Comparison of ENCODE assay signal across 13 cellular contexts in the genomic region with DNA sequence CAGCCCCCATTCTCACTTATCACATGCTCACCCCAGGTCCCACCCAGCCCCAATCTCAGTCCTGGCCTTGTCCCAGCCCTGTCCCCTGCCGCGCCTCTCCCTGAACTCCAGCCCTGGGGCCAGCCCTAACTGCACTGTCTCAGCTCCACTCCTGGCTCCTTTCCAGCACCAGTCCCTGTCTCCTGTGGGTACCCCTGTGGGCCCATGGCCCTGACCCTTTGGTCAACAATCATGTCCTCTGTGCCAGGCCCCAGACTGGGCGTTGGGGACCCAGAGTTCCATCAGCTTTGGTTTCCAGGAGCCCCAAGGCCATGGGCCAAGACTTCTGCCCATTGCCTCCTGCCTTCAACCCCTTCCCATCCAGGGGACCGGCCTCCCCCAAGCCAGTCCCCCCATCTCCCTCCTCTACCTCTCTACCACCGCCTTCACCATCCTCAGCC. TPM values are rescaled to one million over a fixed set of nuclear protein-coding genes. Genes with fewer than 3 reads are reported as not detected.
DNase-seq lines count a peak whose midpoint lies in the region; ATAC-seq and TF ChIP-seq lines count a peak whose summit lies in the region.
"Had no signal": no experiment of that assay in that cellular context is flagged by ENCODE, and none has a peak within 500 bp of the region (broad histone marks: within the 10 kb centered on the region; RNA-seq: fewer than 3 reads in every experiment).

No MANE protein-coding gene starts in this region.

- DNase-seq in T-helper 17 cell (no peak), left lobe of liver (ENCODE audit: low spot score) (no peak), testis (no peak), Ammon's horn (ENCODE audit: low spot score) (no peak)
- DNase-seq in stimulated activated naive CD4-positive, alpha-beta T cell (lab: John Stamatoyannopoulos, UW): no peak
- DNase-seq: activated CD4-positive, alpha-beta T cell treated with anti-CD3 and anti-CD28 coated beads for 1 hour; NCI-H1417; PC-3; stimulated activated CD4-positive, alpha-beta T cell treated with anti-CD3 and anti-CD28 coated beads, Interleukin-4, amount 100 ng/mL, for 24 hours had no signal

- H3K36me3 Mint-ChIP-seq in T-helper 17 cell (ENCODE audit: low read depth): no peaks in the 10 kb centered on the region

- H3K27ac Mint-ChIP-seq in T-helper 17 cell: no peak overlapping the region

- no peak for TF ChIP-seq CTCF in HEK293 (tag by site-specific recombination; IDR thresholded peaks at IDR 0.05)
- TF ChIP-seq CTCF in testis (IDR thresholded peaks at IDR 0.05): no peak

- TF ChIP-seq POLR2A in testis (IDR thresholded peaks at IDR 0.05): no peak

- intact Hi-C loops in testis (cut with DNase I; ENCODE audit: low total_unique reads): loop anchor here (10.0 kb wide), 1 partner anchor 77 kb away; no protein-coding TSS in a partner anchor

- POLR2A ChIA-PET in HEK293 (lab: Yijun Ruan, JAX): no interaction called here

- H3K4me3 ChIP-seq in HEK293 (ENCODE audit: low read depth, low read length) (no peak overlapping the region), testis (peak overlapping the region in 1 of 2 donors; percentile 17)

- no peak for ATAC-seq in T-helper 17 cell
- peak; percentile 9 for ATAC-seq in left lobe of liver
- no peak for ATAC-seq in GM18858 (IDR thresholded peaks at IDR 0.05; ENCODE audit: unreplicated experiment)
- no peak for ATAC-seq in GM21526 (IDR thresholded peaks at IDR 0.05; ENCODE audit: low FRiP score, unreplicated experiment)
- ATAC-seq: PC-3 had no signal

- H3K4me3 Mint-ChIP-seq in T-helper 17 cell: peak overlapping the region; percentile 31

- H3K27me3 Mint-ChIP-seq in T-helper 17 cell: no peaks in the 10 kb centered on the region

- CTCF ChIA-PET in HEK293 (lab: Yijun Ruan, JAX): no interaction called here

- no peaks in the 10 kb centered on the region for H3K4me1 ChIP-seq in HEK293 (ENCODE audit: control insufficient read depth, insufficient read depth, low read length)
- H3K4me1 ChIP-seq in testis: no peaks in the 10 kb centered on the region

- no peak overlapping the region for H3K27ac ChIP-seq in HEK293 (ENCODE audit: extremely low read depth, low read depth, low read length)
- H3K27ac ChIP-seq in testis: peak overlapping the region; percentile 11 to 56

- WGBS in testis, 2 donors: 84 to 91% methylated on average over 5 of the region's 5 CpGs

- H3K9me3 ChIP-seq in HEK293 (ENCODE audit: control insufficient read depth, insufficient read depth, low read depth, low read length): no peaks in the 10 kb centered on the region
- H3K9me3 ChIP-seq in T-helper 17 cell (ENCODE audit: control insufficient read depth, low read length, poor library complexity, severe bottlenecking): no peaks in the 10 kb centered on the region
- no peaks in the 10 kb centered on the region for H3K9me3 ChIP-seq in testis

- H3K4me1 Mint-ChIP-seq in T-helper 17 cell: peaks cover 4% of the 10 kb centered on the region

- H3K27me3 ChIP-seq in testis: no peaks in the 10 kb centered on the region

- H3K36me3 ChIP-seq in HEK293 (ENCODE audit: control insufficient read depth in 2 of 2, insufficient read depth in 1 of 2, low read length in 2 of 2) (no peaks in the 10 kb centered on the region), testis (ENCODE audit: low read depth, missing control alignments) (no peaks in the 10 kb centered on the region)

TF ChIP-seq in HEK293, 187 proteins besides CTCF, POLR2A, EP300 and RAD21:
- TF ChIP-seq ZNF837 (tag by site-specific recombination; IDR thresholded peaks at IDR 0.05) (no peak), ZNF548 (tag by site-specific recombination; IDR thresholded peaks at IDR 0.05) (peak; percentile 79)

RNA-seq across cellular contexts. Expression of a gene that starts 0.8 kb away (rescaled TPM):
- 10 to 100 TPM in 1 of 2 donors, 1 to 10 TPM in 1; 4.9 to 14.9 TPM for total RNA-seq in T-helper 17 cell
- 10.9 TPM for total RNA-seq in left lobe of liver
- 1 to 10 TPM; 4.6 to 7.4 TPM for total RNA-seq in testis
- 16.3 TPM for polyA plus RNA-seq in testis (ENCODE audit: insufficient read depth, low read depth, low replicate concordance)

RNA-seq across cellular contexts. Expression of a gene that starts 25.1 kb away (rescaled TPM):
- total RNA-seq in T-helper 17 cell (under 1 TPM in 1 of 2 donors, not detected in 1; 0.10 TPM), left lobe of liver (0.08 TPM), testis (under 1 TPM; 0.68 to 0.79 TPM)
- 1.7 TPM for polyA plus RNA-seq in testis (ENCODE audit: insufficient read depth, low read depth, low replicate concordance)
- total RNA-seq: mucosa of gallbladder, PC-3 had no signal

RNA-seq across cellular contexts. Expression of a gene that starts 30.8 kb away (rescaled TPM):
- total RNA-seq in T-helper 17 cell (10 to 100 TPM; 31.6 to 31.8 TPM), left lobe of liver (15.8 TPM), testis (10 to 100 TPM; 95.1 to 98.1 TPM)
- 99.2 TPM for polyA plus RNA-seq in testis (ENCODE audit: insufficient read depth, low read depth, low replicate concordance)

RNA-seq across cellular contexts. Expression of a gene that starts 48.6 kb away (rescaled TPM):
- total RNA-seq in T-helper 17 cell (10 to 100 TPM; 47.8 to 55.2 TPM), left lobe of liver (64.6 TPM), testis (100 to 1,000 TPM in 1 of 2 donors, 10 to 100 TPM in 1; 98.1 to 108 TPM)
- polyA plus RNA-seq in testis (ENCODE audit: insufficient read depth, low read depth, low replicate concordance): 228 TPM
